12 cellular contexts compared by ENCODE assay signal in genomic region chr1:161217831-161218230, GRCh38. TPM values are rescaled to one million over a fixed set of nuclear protein-coding genes. Genes with fewer than 3 reads are reported as not detected.
DNase-seq lines count a peak whose midpoint lies in the region; ATAC-seq, FAIRE-seq and TF ChIP-seq lines count a peak whose summit lies in the region.
"Had no signal": no experiment of that assay in that cellular context is flagged by ENCODE, and none has a peak within 500 bp of the region (broad histone marks: within the 10 kb centered on the region; RNA-seq: fewer than 3 reads in every experiment).

No MANE protein-coding gene starts in this region.

- H3K36me3 Mint-ChIP-seq in astrocyte (ENCODE audit: low read depth, unreplicated experiment) = peaks cover 17% of the 10 kb centered on the region
- peaks cover 5 to 26% (median 19%) of the 10 kb centered on the region in 3 donors for H3K36me3 Mint-ChIP-seq in naive thymus-derived CD8-positive, alpha-beta T cell

- DNase-seq in right atrium auricular region (ENCODE audit: low spot score) = no peak
- no peak for DNase-seq in left ventricle myocardium superior
- no peak for DNase-seq in astrocyte (ENCODE audit: low read depth)
- DNase-seq in naive thymus-derived CD8-positive, alpha-beta T cell = no peak
- no peak for DNase-seq in uterus
- DNase-seq in A172 (ENCODE audit: low spot score) = no peak
- DNase-seq: activated CD4-positive, alpha-beta T cell treated with anti-CD3 and anti-CD28 coated beads for 48 hours; erythroblast had no signal

- H3K27me3 ChIP-seq in right atrium auricular region = no peaks in the 10 kb centered on the region
- H3K27me3 ChIP-seq in astrocyte (ENCODE audit: insufficient read depth, low read length) = no peaks in the 10 kb centered on the region
- no peaks in the 10 kb centered on the region for H3K27me3 ChIP-seq in uterus

- H3K9ac ChIP-seq in astrocyte (ENCODE audit: low read length) = peak overlapping the region; percentile 48

- TF ChIP-seq CTCF in right atrium auricular region (IDR thresholded peaks at IDR 0.05) = no peak
- no peak for TF ChIP-seq CTCF in astrocyte (IDR thresholded peaks at IDR 0.05; ENCODE audit: insufficient read depth, low read depth, low read length)
- TF ChIP-seq CTCF in uterus (IDR thresholded peaks at IDR 0.05) = no peak

- POLR2A ChIA-PET in naive thymus-derived CD8-positive, alpha-beta T cell (lab: Charles Lee) = interaction anchor here (0.6 to 15.0 kb wide), 9 partner anchors 6 to 738 kb away, joined by 3 to 231 read pairs (median 4); partner anchors contain the start of genes APOA2, NDUFS2 and TOMM40L

- H3K27ac Mint-ChIP-seq in astrocyte (ENCODE audit: unreplicated experiment) = peak overlapping the region; percentile 77
- peak overlapping the region; percentile 90 to 97 (median 96) for H3K27ac Mint-ChIP-seq in naive thymus-derived CD8-positive, alpha-beta T cell

- no peak overlapping the region for H2AFZ ChIP-seq in astrocyte (ENCODE audit: low read depth, low read length)

- ATAC-seq in left ventricle myocardium superior (no peak), GM18517 (IDR thresholded peaks at IDR 0.05; ENCODE audit: unreplicated experiment) (no peak), GM18502 (IDR thresholded peaks at IDR 0.05; ENCODE audit: poor library complexity, unreplicated experiment) (no peak)
- no peak for ATAC-seq in naive thymus-derived CD8-positive, alpha-beta T cell

- no peaks in the 10 kb centered on the region for H4K20me1 ChIP-seq in astrocyte (ENCODE audit: insufficient read depth, low read length)

- H3K4me1 ChIP-seq in right atrium auricular region (peaks cover 0 to 7% of the 10 kb centered on the region in 2 donors), astrocyte (ENCODE audit: insufficient read depth, low read length) (peaks cover 14% of the 10 kb centered on the region), uterus (no peaks in the 10 kb centered on the region)

- H3K4me2 ChIP-seq in astrocyte (ENCODE audit: low read length) = peak overlapping the region; percentile 52

- no peaks in the 10 kb centered on the region for H3K79me2 ChIP-seq in astrocyte (ENCODE audit: insufficient read depth, low read length)

- intact Hi-C loops in left ventricle myocardium superior (cut with micrococcal nuclease) (no loop called here), uterus (cut with DNase I; ENCODE audit: low total_unique reads) (loop anchor here (10.0 kb wide), 1 partner anchor 1013 kb away; the partner anchor contains the start of gene PEA15)

- peaks cover 26% of the 10 kb centered on the region for H3K36me3 ChIP-seq in right atrium auricular region
- H3K36me3 ChIP-seq in astrocyte (ENCODE audit: insufficient read depth, low read length) = peaks cover 16% of the 10 kb centered on the region
- H3K36me3 ChIP-seq in uterus = no peaks in the 10 kb centered on the region

- H3K9me3 ChIP-seq in right atrium auricular region (no peaks in the 10 kb centered on the region), astrocyte (ENCODE audit: insufficient read depth, low read depth, low read length) (no peaks in the 10 kb centered on the region), uterus (no peaks in the 10 kb centered on the region)

- FAIRE-seq in astrocyte (lab: Jason Lieb, UNC) = no peak
- FAIRE-seq: kidney had no signal

- H3K27me3 Mint-ChIP-seq in astrocyte (ENCODE audit: low read depth, unreplicated experiment) = peaks cover 5% of the 10 kb centered on the region
- no peaks in the 10 kb centered on the region for H3K27me3 Mint-ChIP-seq in naive thymus-derived CD8-positive, alpha-beta T cell
- H3K27me3 Mint-ChIP-seq: progenitor cell of endocrine pancreas had no signal

- H3K4me1 Mint-ChIP-seq in astrocyte (ENCODE audit: low read depth, unreplicated experiment) = peaks cover 15% of the 10 kb centered on the region
- peaks cover 47 to 77% (median 68%) of the 10 kb centered on the region in 4 donors for H3K4me1 Mint-ChIP-seq in naive thymus-derived CD8-positive, alpha-beta T cell

- peak overlapping the region; percentile 83 to 85 for H3K27ac ChIP-seq in right atrium auricular region
- peak overlapping the region; percentile 48 for H3K27ac ChIP-seq in astrocyte (ENCODE audit: low read depth, low read length)
- peak overlapping the region; percentile 43 to 54 for H3K27ac ChIP-seq in uterus

- H3K4me3 ChIP-seq in right atrium auricular region = peak overlapping the region in 1 of 2 donors; percentile 27
- no peak overlapping the region for H3K4me3 ChIP-seq in astrocyte (ENCODE audit: insufficient read depth, low read depth, low read length)
- H3K4me3 ChIP-seq in uterus = no peak overlapping the region

- H3K4me3 Mint-ChIP-seq in astrocyte (ENCODE audit: unreplicated experiment) = no peak overlapping the region
- peak overlapping the region; percentile 57 to 89 (median 80) for H3K4me3 Mint-ChIP-seq in naive thymus-derived CD8-positive, alpha-beta T cell

- no peaks in the 10 kb centered on the region for H3K9me3 Mint-ChIP-seq in astrocyte (ENCODE audit: unreplicated experiment)
- H3K9me3 Mint-ChIP-seq in naive thymus-derived CD8-positive, alpha-beta T cell = no peaks in the 10 kb centered on the region

- no peak for TF ChIP-seq POLR2A in uterus (IDR thresholded peaks at IDR 0.05)

RNA-seq across cellular contexts. Expression of gene FCER1G, which starts 2.7 kb away (rescaled TPM):
- 10 to 100 TPM; 16.8 to 77.8 TPM for total RNA-seq in right atrium auricular region
- total RNA-seq in left ventricle myocardium superior = 24.8 TPM
- total RNA-seq in astrocyte = 0.68 and 0.91 TPM in 2 replicates
- total RNA-seq in naive thymus-derived CD8-positive, alpha-beta T cell = 10 to 100 TPM; 27.7 to 31.8 TPM
- 100 to 1,000 TPM in 1 of 3 donors, 10 to 100 TPM in 2; 67.1 to 107 (median 84.4) TPM for polyA plus RNA-seq in naive thymus-derived CD8-positive, alpha-beta T cell
- 10 to 100 TPM in 3 of 4 donors, 1 to 10 TPM in 1; 1.3 to 39.4 (median 12.6) TPM for total RNA-seq in uterus
- not detected in 2 replicates for total RNA-seq in A172 (2014; rRNA removed; shearing (Covaris generic))

RNA-seq across cellular contexts. Expression of gene APOA2, which starts 5.6 kb away (rescaled TPM):
- total RNA-seq in right atrium auricular region = not detected
- total RNA-seq in left ventricle myocardium superior = not detected
- total RNA-seq in astrocyte = not detected in 2 replicates
- total RNA-seq in naive thymus-derived CD8-positive, alpha-beta T cell = not detected
- not detected for polyA plus RNA-seq in naive thymus-derived CD8-positive, alpha-beta T cell
- total RNA-seq in uterus = not detected
- total RNA-seq in A172 (2014; rRNA removed; shearing (Covaris generic)) = not detected in 2 replicates
- total RNA-seq: kidney had no signal

RNA-seq across cellular contexts. Expression of gene TOMM40L, which starts 8.0 kb away (rescaled TPM):
- total RNA-seq in right atrium auricular region = 10 to 100 TPM; 23.9 to 35.3 TPM
- total RNA-seq in left ventricle myocardium superior = 41.8 TPM
- total RNA-seq in astrocyte = 12.0 and 12.3 TPM in 2 replicates
- total RNA-seq in naive thymus-derived CD8-positive, alpha-beta T cell = 10 to 100 TPM in 1 of 2 experiments, 1 to 10 TPM in 1; 9.6 to 11.3 TPM
- 1 to 10 TPM; 4.9 to 8.1 (median 8.0) TPM for polyA plus RNA-seq in naive thymus-derived CD8-positive, alpha-beta T cell
- total RNA-seq in uterus = 10 to 100 TPM in 1 of 4 donors, 1 to 10 TPM in 3; 2.6 to 13.2 (median 7.3) TPM
- total RNA-seq in A172 (2014; rRNA removed; shearing (Covaris generic)) = 16.1 and 16.8 TPM in 2 replicates

RNA-seq across cellular contexts. Expression of gene NDUFS2, which starts 15.7 kb away (rescaled TPM):
- total RNA-seq in right atrium auricular region = 100 to 1,000 TPM; 148 to 311 TPM
- 335 TPM for total RNA-seq in left ventricle myocardium superior
- total RNA-seq in astrocyte = 59.9 and 69.0 TPM in 2 replicates
- total RNA-seq in naive thymus-derived CD8-positive, alpha-beta T cell = 100 to 1,000 TPM; 126 to 127 TPM
- polyA plus RNA-seq in naive thymus-derived CD8-positive, alpha-beta T cell = 100 to 1,000 TPM in 1 of 3 donors, 10 to 100 TPM in 2; 78.6 to 106 (median 95.4) TPM
- 100 to 1,000 TPM in 1 of 4 donors, 10 to 100 TPM in 3; 43.8 to 107 (median 93.9) TPM for total RNA-seq in uterus
- 179 and 197 TPM in 2 replicates for total RNA-seq in A172 (2014; rRNA removed; shearing (Covaris generic))

RNA-seq across cellular contexts. Expression of gene ADAMTS4, which starts 19.0 kb away (rescaled TPM):
- total RNA-seq in right atrium auricular region (10 to 100 TPM; 12.6 to 19.5 TPM), left ventricle myocardium superior (7.2 TPM), astrocyte (2.7 and 5.1 TPM in 2 replicates), uterus (10 to 100 TPM in 3 of 4 donors, 1 to 10 TPM in 1; 1.3 to 41.5 (median 10.9) TPM)
- total RNA-seq in naive thymus-derived CD8-positive, alpha-beta T cell = 1 to 10 TPM; 4.8 to 7.0 TPM
- under 1 TPM; 0.07 to 0.34 (median 0.22) TPM for polyA plus RNA-seq in naive thymus-derived CD8-positive, alpha-beta T cell
- not detected in 2 replicates for total RNA-seq in A172 (2014; rRNA removed; shearing (Covaris generic))
